22 cellular contexts compared by ENCODE assay signal in the genomic region with DNA sequence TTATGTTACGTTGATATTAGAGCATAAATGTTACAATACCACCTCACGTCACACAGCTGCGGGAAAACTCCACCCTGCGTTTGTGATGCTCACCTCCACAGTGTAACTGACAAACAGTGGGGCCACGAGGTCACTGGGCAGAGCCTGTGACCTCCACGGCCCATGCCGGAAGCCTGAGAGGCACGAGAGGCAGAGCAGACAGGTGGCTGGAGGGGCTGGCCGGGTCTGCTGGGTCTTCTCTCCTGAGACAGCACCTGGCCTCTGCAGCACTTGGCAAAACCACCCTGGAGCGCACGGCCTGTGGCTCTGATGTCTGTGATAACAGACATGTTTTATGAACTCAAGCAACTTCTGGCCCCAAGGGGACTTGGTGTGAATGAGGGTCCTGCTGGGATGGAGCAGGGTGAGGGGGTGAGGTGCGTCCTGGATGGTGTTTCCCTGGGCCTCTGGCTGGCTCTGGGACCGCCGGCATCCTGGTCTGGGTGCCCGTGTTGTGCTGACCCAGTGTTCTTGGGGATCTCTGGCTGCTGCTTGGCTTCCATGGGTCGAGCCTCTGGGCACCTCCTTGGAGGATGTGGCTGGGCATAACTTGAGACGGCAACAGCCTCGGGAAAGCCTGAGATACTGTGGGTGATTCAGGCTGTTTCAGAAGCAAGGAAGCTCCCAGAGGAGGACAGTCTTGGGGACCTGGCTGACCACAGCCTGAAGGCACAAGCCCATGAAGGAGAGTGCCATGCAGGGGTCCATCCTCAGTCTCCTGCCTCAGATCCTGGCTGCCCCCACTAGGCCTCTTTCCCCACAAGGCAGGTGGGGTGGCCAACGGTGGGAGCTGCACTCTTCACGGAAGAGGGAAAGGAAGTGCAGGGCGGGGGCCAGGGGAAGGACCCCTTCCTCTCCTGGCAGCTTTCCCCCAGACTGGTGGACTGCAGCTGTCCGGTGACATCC.
"Had no signal": no experiment of that assay in that cellular context is flagged by ENCODE, and none has a peak within 500 bp of the region (broad histone marks: within the 10 kb centered on the region; RNA-seq: fewer than 3 reads in every experiment).

No MANE protein-coding gene starts in this region.

- H3K36me3 ChIP-seq: ovary, sigmoid colon, transverse colon had no signal

- H3K4me1 ChIP-seq: psoas muscle, sigmoid colon, testis, transverse colon had no signal

- H3K4me3 ChIP-seq: ovary, psoas muscle, sigmoid colon, testis, transverse colon had no signal

- H3K27ac ChIP-seq: ovary, psoas muscle, sigmoid colon, testis, transverse colon had no signal

- DNase-seq: activated CD4-positive, alpha-beta memory T cell treated with anti-CD3 and anti-CD28 coated beads for 36 hours; activated CD4-positive, alpha-beta T cell treated with anti-CD3 and anti-CD28 coated beads, Interleukin-2, amount 10 ng/mL, durations not matched to agents 24 days and 14 days; activated CD4-positive, CD25-positive, alpha-beta regulatory T cell treated with anti-CD3 and anti-CD28 coated beads, Interleukin-2, amount 50 U/mL, for 72 hours; activated naive CD8-positive, alpha-beta T cell treated with anti-CD3 and anti-CD28 coated beads, Interleukin-2, amount 50 U/mL, for 24 hours; activated T-cell treated with anti-CD3 and anti-CD28 coated beads, Interleukin-2, amount 50 U/mL, for 4 hours; amygdala; central memory CD4-positive, alpha-beta T cell; endodermal cell; foreskin fibroblast; hippocampal formation; kidney; left colon; natural killer cell; psoas muscle; sigmoid colon; small intestine; stimulated activated CD4-positive, alpha-beta T cell treated with anti-CD3 and anti-CD28 coated beads, Interleukin-2, amount 100 ng/mL, for 24 hours; stimulated activated naive CD4-positive, alpha-beta T cell treated with Interleukin-2 at 50 U/mL for 16 hours; T-helper 2 cell; testis; transverse colon had no signal

- H3K27me3 ChIP-seq: ovary, sigmoid colon, testis, transverse colon had no signal

- H3K9me3 ChIP-seq: ovary, psoas muscle, sigmoid colon, testis had no signal
